21 cellular contexts compared by ENCODE assay signal in the genomic region with DNA sequence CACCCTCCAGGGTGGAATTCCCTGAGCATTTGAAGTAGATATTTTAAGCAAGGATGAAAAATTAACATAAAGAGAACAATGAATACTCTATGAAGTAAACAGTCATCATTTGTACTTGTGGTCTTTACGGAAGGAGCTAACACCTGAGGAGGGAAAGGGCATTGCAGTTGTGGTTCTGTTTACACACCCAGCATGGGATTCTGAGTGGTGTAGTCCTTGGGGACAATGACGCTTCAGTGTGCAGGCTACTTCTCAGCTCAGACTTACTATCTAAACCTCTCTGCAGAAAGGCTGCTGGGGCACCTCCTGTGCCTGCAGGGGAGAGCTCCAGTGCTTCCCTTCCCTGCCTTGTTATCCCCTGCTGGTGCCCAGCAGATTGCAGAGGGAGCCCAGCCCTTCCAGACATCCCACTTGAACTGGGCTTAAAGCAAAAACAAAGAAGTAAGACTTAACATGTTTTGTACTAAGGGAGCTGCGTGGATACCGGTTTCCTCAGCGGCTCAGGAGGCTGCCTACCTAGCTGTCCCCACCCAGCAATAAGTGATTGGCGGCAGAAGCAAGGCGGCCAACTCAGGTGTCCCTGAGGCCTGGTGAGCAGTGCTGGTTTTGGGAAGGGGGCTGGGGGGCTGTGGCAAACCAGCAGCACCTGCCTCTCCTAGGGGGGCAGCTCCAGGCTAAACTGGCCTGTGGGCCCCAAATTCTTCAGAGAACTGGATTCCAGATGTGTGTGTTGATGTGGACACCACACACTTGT.
DNase-seq lines count a peak whose midpoint lies in the region; ATAC-seq and TF ChIP-seq lines count a peak whose summit lies in the region.
"Had no signal": no experiment of that assay in that cellular context is flagged by ENCODE, and none has a peak within 500 bp of the region (broad histone marks: within the 10 kb centered on the region; RNA-seq: fewer than 3 reads in every experiment).

No MANE protein-coding gene starts in this region.

- no peak for TF ChIP-seq CTCF in tibial artery (IDR thresholded peaks at IDR 0.05)

- no peak overlapping the region for H3K27ac ChIP-seq in tibial artery
- H3K27ac ChIP-seq: 22Rv1, brain microvascular endothelial cell, Peyer's patch, right atrium auricular region had no signal

- CTCF ChIA-PET in activated CD4-positive, alpha-beta memory T cell treated with anti-CD3 and anti-CD28 coated beads, Interleukin-2, amount 10 ng/mL, durations not matched to agents 7 days and 5 days (lab: Charles Lee) = interaction anchor here (1.4 to 1.7 kb wide), 3 partner anchors 10 to 87 kb away, joined by 3 to 4 read pairs (median 4); no protein-coding TSS in a partner anchor

- peaks cover 0 to 5% (median 0%) of the 10 kb centered on the region in 3 donors for H3K9me3 ChIP-seq in tibial artery
- H3K9me3 ChIP-seq: Peyer's patch, right atrium auricular region had no signal

- ATAC-seq in GM21825 (IDR thresholded peaks at IDR 0.05; ENCODE audit: unreplicated experiment) (peak; percentile 60), HG03565 (IDR thresholded peaks at IDR 0.05; ENCODE audit: unreplicated experiment) (peak; percentile 62)
- peak; percentile 34 for ATAC-seq in stimulated activated effector memory CD8-positive, alpha-beta T cell treated with anti-CD3 and anti-CD28 coated beads, Interleukin-12 subunit alpha, Interleukin-12 subunit beta, amount 100 ng/mL, for 72 hours

- peaks cover 13% of the 10 kb centered on the region for H3K27me3 Mint-ChIP-seq in activated CD4-positive, alpha-beta memory T cell treated with anti-CD3 and anti-CD28 coated beads, Interleukin-2, amount 10 ng/mL, durations not matched to agents 7 days and 5 days
- H3K27me3 Mint-ChIP-seq: activated naive CD4-positive, alpha-beta T cell treated with anti-CD3 and anti-CD28 coated beads, Interleukin-2, amount 50 U/mL, for 24 hours had no signal

- no peak overlapping the region for H3K27ac Mint-ChIP-seq in stimulated activated effector memory CD8-positive, alpha-beta T cell treated with anti-CD3 and anti-CD28 coated beads, Interleukin-12 subunit alpha, Interleukin-12 subunit beta, amount 100 ng/mL, for 72 hours
- H3K27ac Mint-ChIP-seq in activated CD4-positive, alpha-beta memory T cell treated with anti-CD3 and anti-CD28 coated beads, Interleukin-2, amount 10 ng/mL, durations not matched to agents 7 days and 5 days = no peak overlapping the region
- H3K27ac Mint-ChIP-seq: activated naive CD4-positive, alpha-beta T cell treated with anti-CD3 and anti-CD28 coated beads, Interleukin-2, amount 50 U/mL, for 24 hours; nephron; type B pancreatic cell had no signal

- H3K9me3 Mint-ChIP-seq in stimulated activated effector memory CD8-positive, alpha-beta T cell treated with anti-CD3 and anti-CD28 coated beads, Interleukin-12 subunit alpha, Interleukin-12 subunit beta, amount 100 ng/mL, for 72 hours = no peaks in the 10 kb centered on the region
- no peaks in the 10 kb centered on the region for H3K9me3 Mint-ChIP-seq in activated CD4-positive, alpha-beta memory T cell treated with anti-CD3 and anti-CD28 coated beads, Interleukin-2, amount 10 ng/mL, durations not matched to agents 7 days and 5 days
- H3K9me3 Mint-ChIP-seq: activated naive CD4-positive, alpha-beta T cell treated with anti-CD3 and anti-CD28 coated beads, Interleukin-2, amount 50 U/mL, for 24 hours had no signal

- POLR2A ChIA-PET in activated CD4-positive, alpha-beta memory T cell treated with anti-CD3 and anti-CD28 coated beads, Interleukin-2, amount 10 ng/mL, durations not matched to agents 7 days and 5 days (lab: Charles Lee) = interaction anchor here (1.0 to 3.9 kb wide), 5 partner anchors 35 to 59 kb away, joined by 3 to 16 read pairs (median 10); no protein-coding TSS in a partner anchor

- no peak overlapping the region for H3K4me3 ChIP-seq in tibial artery
- H3K4me3 ChIP-seq: Peyer's patch, right atrium auricular region had no signal

- no peak overlapping the region for H3K4me3 Mint-ChIP-seq in stimulated activated effector memory CD8-positive, alpha-beta T cell treated with anti-CD3 and anti-CD28 coated beads, Interleukin-12 subunit alpha, Interleukin-12 subunit beta, amount 100 ng/mL, for 72 hours
- no peak overlapping the region for H3K4me3 Mint-ChIP-seq in activated CD4-positive, alpha-beta memory T cell treated with anti-CD3 and anti-CD28 coated beads, Interleukin-2, amount 10 ng/mL, durations not matched to agents 7 days and 5 days
- H3K4me3 Mint-ChIP-seq: activated naive CD4-positive, alpha-beta T cell treated with anti-CD3 and anti-CD28 coated beads, Interleukin-2, amount 50 U/mL, for 24 hours; nephron; type B pancreatic cell had no signal

- no peaks in the 10 kb centered on the region for H3K4me1 ChIP-seq in tibial artery
- H3K4me1 ChIP-seq: Peyer's patch had no signal

- H3K36me3 Mint-ChIP-seq in stimulated activated effector memory CD8-positive, alpha-beta T cell treated with anti-CD3 and anti-CD28 coated beads, Interleukin-12 subunit alpha, Interleukin-12 subunit beta, amount 100 ng/mL, for 72 hours = no peaks in the 10 kb centered on the region
- H3K36me3 Mint-ChIP-seq in activated CD4-positive, alpha-beta memory T cell treated with anti-CD3 and anti-CD28 coated beads, Interleukin-2, amount 10 ng/mL, durations not matched to agents 7 days and 5 days (ENCODE audit: low read depth) = peaks cover 8% of the 10 kb centered on the region
- H3K36me3 Mint-ChIP-seq: activated naive CD4-positive, alpha-beta T cell treated with anti-CD3 and anti-CD28 coated beads, Interleukin-2, amount 50 U/mL, for 24 hours; type B pancreatic cell had no signal

- intact Hi-C loops in tibial artery (cut with DNase I; ENCODE audit: low total_unique reads) = no loop called here

- DNase-seq in NCI-H187 treated with DMSO at 0.1 percent for 48 hours (lab: John Stamatoyannopoulos, UW) (peak; percentile 5), NCI-H187 (lab: John Stamatoyannopoulos, UW) (no peak), GDM1 (lab: John Stamatoyannopoulos, UW) (no peak), tibial artery (no peak)
- DNase-seq in stimulated activated effector memory CD8-positive, alpha-beta T cell treated with anti-CD3 and anti-CD28 coated beads, Interleukin-12 subunit alpha, Interleukin-12 subunit beta, amount 100 ng/mL, for 72 hours (ENCODE audit: low spot score in 2 of 2) = no peak
- DNase-seq in activated CD4-positive, alpha-beta memory T cell treated with anti-CD3 and anti-CD28 coated beads, Interleukin-2, amount 10 ng/mL, durations not matched to agents 7 days and 5 days = no peak
- DNase-seq: activated CD4-positive, CD25-positive, alpha-beta regulatory T cell; activated CD8-positive, alpha-beta memory T cell treated with anti-CD3 and anti-CD28 coated beads, Interleukin-2, amount 50 U/mL, for 48 hours; brain microvascular endothelial cell; C1 segment of cervical spinal cord; DMS53; effector CD4-positive, alpha-beta T cell; KBM-7; Peyer's patch had no signal

- H3K27me3 ChIP-seq in tibial artery = no peaks in the 10 kb centered on the region
- H3K27me3 ChIP-seq: brain microvascular endothelial cell, Peyer's patch, right atrium auricular region had no signal

- peaks cover 0 to 3% (median 0%) of the 10 kb centered on the region in 3 donors for H3K36me3 ChIP-seq in tibial artery
- H3K36me3 ChIP-seq: brain microvascular endothelial cell, Peyer's patch, right atrium auricular region had no signal

- H3K4me1 Mint-ChIP-seq in stimulated activated effector memory CD8-positive, alpha-beta T cell treated with anti-CD3 and anti-CD28 coated beads, Interleukin-12 subunit alpha, Interleukin-12 subunit beta, amount 100 ng/mL, for 72 hours = peaks cover 10% of the 10 kb centered on the region
- H3K4me1 Mint-ChIP-seq in activated CD4-positive, alpha-beta memory T cell treated with anti-CD3 and anti-CD28 coated beads, Interleukin-2, amount 10 ng/mL, durations not matched to agents 7 days and 5 days = peaks cover 20% of the 10 kb centered on the region
